20 cellular contexts compared by ENCODE assay signal in the genomic region with DNA sequence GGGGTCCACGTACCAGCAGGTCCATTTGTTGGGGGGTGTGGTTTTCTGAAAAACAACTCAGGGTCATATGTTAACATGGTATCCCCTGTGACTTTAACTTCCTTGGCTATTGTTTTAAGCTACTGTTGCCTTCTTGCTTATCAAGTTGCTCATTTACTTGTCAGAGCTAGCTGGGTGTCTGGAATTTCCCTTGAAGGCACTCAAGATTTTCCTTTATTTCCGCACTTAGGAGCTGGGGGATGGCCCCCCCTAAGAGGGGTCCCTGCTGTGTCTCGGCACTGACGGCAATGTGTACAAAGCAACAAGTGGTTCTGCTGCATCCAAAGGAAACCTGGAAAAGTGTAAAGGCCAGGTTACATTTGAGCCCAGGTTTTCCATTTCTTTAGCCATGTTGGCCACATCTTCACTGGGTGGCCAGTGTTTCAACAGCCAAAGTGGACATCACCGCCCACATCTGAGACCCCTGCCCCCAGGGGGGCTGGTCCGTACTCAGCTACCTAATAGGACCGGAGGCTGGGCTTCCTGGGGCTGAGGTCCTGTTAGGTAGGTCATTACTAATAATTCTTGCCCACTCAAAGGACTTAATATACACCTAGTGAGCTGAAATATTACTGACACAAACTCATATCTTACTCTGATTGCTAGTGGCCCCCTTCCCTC. TPM values are rescaled to one million over a fixed set of nuclear protein-coding genes. Genes with fewer than 3 reads are reported as not detected.
A peak's percentile ranks its signal among the peaks of the same experiment; 100 is the strongest.
DNase-seq lines count a peak whose midpoint lies in the region; ATAC-seq, FAIRE-seq and TF ChIP-seq lines count a peak whose summit lies in the region.
"Had no signal": no experiment of that assay in that cellular context is flagged by ENCODE, and none has a peak within 500 bp of the region (broad histone marks: within the 10 kb centered on the region; RNA-seq: fewer than 3 reads in every experiment).

No MANE protein-coding gene starts in this region.

- no peaks in the 10 kb centered on the region for H3K79me2 ChIP-seq in neural progenitor cell (ENCODE audit: low read depth)
- no peaks in the 10 kb centered on the region for H3K79me2 ChIP-seq in HepG2 (ENCODE audit: insufficient read depth, low read length)

- 48% methylated on average over 6 of the region's 7 CpGs for WGBS in HUES64
- 3% methylated on average over 7 of the region's 7 CpGs for WGBS in HepG2 (ENCODE audit: low lambda C conversion rate)

- TF ChIP-seq EP300 in HepG2 (IDR thresholded peaks at IDR 0.05; ENCODE audit: low read depth in 2 of 2, low read length in 2 of 2) (no peak), HepG2 (CRISPR knock-in tag; IDR thresholded peaks at IDR 0.05; ENCODE audit: borderline replicate concordance) (no peak)

- no peak for TF ChIP-seq POLR2A in HepG2 (IDR thresholded peaks at IDR 0.05; ENCODE audit: insufficient read depth in 1 of 2, low read depth in 2 of 2, low read length in 2 of 2)

- peak overlapping the region; percentile 82; the same call in 1 of the 2 replicates for H3K27ac ChIP-seq in HUES64 (ENCODE audit: low read depth, low read length)
- H3K27ac ChIP-seq in iPS-20b (ENCODE audit: low read length) = no peak overlapping the region
- H3K27ac ChIP-seq in neural progenitor cell = no peak overlapping the region
- H3K27ac ChIP-seq in HepG2 (ENCODE audit: extremely low read length, insufficient read depth, low read length) = no peak overlapping the region
- H3K27ac ChIP-seq: 22Rv1, A549, C4-2B, HL-60 had no signal

- CTCF ChIA-PET in HepG2 (lab: Yijun Ruan, JAX; ENCODE audit: low intra/inter-chr PET ratio, low total read pairs) = no interaction called here

- no peak overlapping the region for H3K27ac Mint-ChIP-seq in neural progenitor cell
- H3K27ac Mint-ChIP-seq: CD4-positive, alpha-beta T cell had no signal

- H3K9me3 ChIP-seq in HUES64 (ENCODE audit: insufficient read depth, low read depth, low read length) = no peaks in the 10 kb centered on the region
- no peaks in the 10 kb centered on the region for H3K9me3 ChIP-seq in iPS-20b (ENCODE audit: insufficient read depth, low read depth, low read length)
- H3K9me3 ChIP-seq in neural progenitor cell (ENCODE audit: low read depth) = no peaks in the 10 kb centered on the region
- H3K9me3 ChIP-seq in HepG2 (ENCODE audit: low read length) = no peaks in the 10 kb centered on the region
- H3K9me3 ChIP-seq: A549, Caco-2 had no signal

- H3K9me3 Mint-ChIP-seq in neural progenitor cell = no peaks in the 10 kb centered on the region
- H3K9me3 Mint-ChIP-seq: CD4-positive, alpha-beta T cell had no signal

- H4K20me1 ChIP-seq in neural progenitor cell (ENCODE audit: low read depth) (no peaks in the 10 kb centered on the region), HepG2 (ENCODE audit: insufficient read depth, low read length) (no peaks in the 10 kb centered on the region)

- no peak overlapping the region for H3K4me3 Mint-ChIP-seq in neural progenitor cell
- H3K4me3 Mint-ChIP-seq: CD4-positive, alpha-beta T cell had no signal

- BruUV-seq in HepG2 (replicated peaks; lab: Mats Ljungman, UMichigan) = no TSS peak

- peak overlapping the region; percentile 5 for H3K4me2 ChIP-seq in neural progenitor cell
- no peak overlapping the region for H3K4me2 ChIP-seq in HepG2 (ENCODE audit: low read depth, low read length)
- H3K4me2 ChIP-seq: A549 had no signal

- no peak for TF ChIP-seq RAD21 in HepG2 (CRISPR knock-in tag; IDR thresholded peaks at IDR 0.05)

- H3K4me3 ChIP-seq in HUES64 (ENCODE audit: low read length) (no peak overlapping the region), iPS-20b (ENCODE audit: low read length) (0 out of 2 replicates have a peak overlapping the region, but pooled peaks have one; percentile 2), neural progenitor cell (no peak overlapping the region), HepG2 (replicated peaks in 1 of 3; ENCODE audit: insufficient read depth in 1 of 3, low read depth in 2 of 3, low read length in 3 of 3) (no peak overlapping the region)
- H3K4me3 ChIP-seq: A549 had no signal

- in situ Hi-C loops in HepG2 (cut with HindIII; ENCODE audit: extremely low pct_ligation_motif_present, low pct_unique_long_range_greater_than_20kb) = no loop called here

- H3K36me3 ChIP-seq in HUES64 (ENCODE audit: insufficient read depth, low read length) (no peaks in the 10 kb centered on the region), iPS-20b (ENCODE audit: insufficient read depth, low read depth, low read length) (no peaks in the 10 kb centered on the region), neural progenitor cell (no peaks in the 10 kb centered on the region), HepG2 (replicated peaks in 1 of 2; ENCODE audit: control insufficient read depth in 1 of 2, insufficient read depth in 2 of 2, low read length in 2 of 2) (no peaks in the 10 kb centered on the region)

- H3K9ac ChIP-seq in HUES64 (ENCODE audit: low read depth, low read length) (no peak overlapping the region), iPS-20b (ENCODE audit: low read depth, low read length) (no peak overlapping the region), neural progenitor cell (no peak overlapping the region), HepG2 (ENCODE audit: insufficient read depth, low read depth, low read length) (no peak overlapping the region)

- no peaks in the 10 kb centered on the region for H3K36me3 Mint-ChIP-seq in neural progenitor cell

- H2AFZ ChIP-seq in neural progenitor cell (replicated peaks) (no peak overlapping the region), HepG2 (ENCODE audit: low read length) (no peak overlapping the region)

- FAIRE-seq in HepG2 (lab: Jason Lieb, UNC) = no peak
- FAIRE-seq: A549, D721Med, G401.6, GM12891, GM19239 had no signal

- peaks cover 11% of the 10 kb centered on the region for H3K4me1 Mint-ChIP-seq in neural progenitor cell

- peaks cover 35% of the 10 kb centered on the region for H3K4me1 ChIP-seq in HUES64 (ENCODE audit: insufficient read depth, low read length)
- H3K4me1 ChIP-seq in iPS-20b (ENCODE audit: insufficient read depth, low read length) = peaks cover 31% of the 10 kb centered on the region
- peaks cover 20% of the 10 kb centered on the region for H3K4me1 ChIP-seq in neural progenitor cell
- no peaks in the 10 kb centered on the region for H3K4me1 ChIP-seq in HepG2 (ENCODE audit: insufficient read depth, low read length)
- H3K4me1 ChIP-seq: A549, Caco-2 had no signal

- intact Hi-C loops in HepG2 (cut with micrococcal nuclease; ENCODE audit: unreplicated experiment) = no loop called here

- H3F3A ChIP-seq in neural progenitor cell (ENCODE audit: low read depth) = peaks cover 22% of the 10 kb centered on the region

- TF ChIP-seq CTCF in neural progenitor cell (IDR thresholded peaks at IDR 0.05) (no peak), HepG2 (CRISPR knock-in tag; IDR thresholded peaks at IDR 0.05) (no peak)

- H3K27me3 ChIP-seq in HUES64 (ENCODE audit: insufficient read depth, low read length) (no peaks in the 10 kb centered on the region; the same call in 1 of the 2 replicates), iPS-20b (ENCODE audit: insufficient read depth, low read length) (no peaks in the 10 kb centered on the region), neural progenitor cell (no peaks in the 10 kb centered on the region), HepG2 (ENCODE audit: control insufficient read depth in 1 of 2, insufficient read depth in 2 of 2, low read length in 2 of 2) (peaks cover 1 to 21% of the 10 kb centered on the region in 2 experiments; a peak in 3 of 5 replicates)

- DNase-seq in activated CD8-positive, alpha-beta memory T cell treated with anti-CD3 and anti-CD28 coated beads for 24 hours = peak; percentile 19
- no peak for DNase-seq in activated CD8-positive, alpha-beta memory T cell treated with anti-CD3 and anti-CD28 coated beads, Interleukin-2, amount 50 U/mL, for 4 hours
- DNase-seq in neural progenitor cell (ENCODE audit: low spot score) (no peak), HepG2 (ENCODE audit: low spot score) (no peak), NCI-H446 treated with DMSO at 0.1 percent for 48 hours (lab: John Stamatoyannopoulos, UW) (no peak)
- DNase-seq: AML-193; CD4-positive, alpha-beta T cell had no signal

- ATAC-seq in HepG2 (no peak), HG03135 (IDR thresholded peaks at IDR 0.05; ENCODE audit: unreplicated experiment) (no peak)
- ATAC-seq: A549, HCT116 had no signal

- H3K27me3 Mint-ChIP-seq in neural progenitor cell (ENCODE audit: insufficient read depth, low read depth) = peaks cover 7% of the 10 kb centered on the region
- H3K27me3 Mint-ChIP-seq: CD4-positive, alpha-beta T cell had no signal

- POLR2A ChIA-PET in HepG2 (lab: Yijun Ruan, JAX) = no interaction called here

TF ChIP-seq in HepG2, 621 proteins besides CTCF, POLR2A, EP300 and RAD21 (continues in another document):
- TF ChIP-seq NPAS2 (CRISPR knock-in tag; IDR thresholded peaks at IDR 0.05; ENCODE audit: borderline replicate concordance) (no peak), ZNF484 (CRISPR knock-in tag; IDR thresholded peaks at IDR 0.05; ENCODE audit: borderline replicate concordance, low read depth) (no peak), MTF2 (CRISPR knock-in tag; IDR thresholded peaks at IDR 0.05; ENCODE audit: borderline replicate concordance) (no peak), IRX3 (CRISPR knock-in tag; IDR thresholded peaks at IDR 0.05; ENCODE audit: borderline replicate concordance, low read depth) (no peak)

RNA-seq across cellular contexts. Expression of gene SYNDIG1, which starts 24.8 kb away (rescaled TPM):
- 3.8 TPM for polyA plus RNA-seq in HUES64 (2013, experiment 1 of 2)
- 3.6 TPM for polyA plus RNA-seq in HUES64 (2013, experiment 2 of 2)
- total RNA-seq in neural progenitor cell (ENCODE audit: low replicate concordance) = 1.0 and 4.7 TPM in 2 replicates
- total RNA-seq in HepG2 (2016; rRNA removed; fragmentation: Illumina TruSeq; extraction: Trizol) = not detected in 2 replicates
- total RNA-seq in HepG2 (2016; cell fraction: cytosol; rRNA removed; fragmentation: Illumina TruSeq; extraction: Trizol; ENCODE audit: low read depth) = not detected in 2 replicates
- not detected in 2 replicates for total RNA-seq in HepG2 (2016; cell fraction: insoluble cytoplasmic fraction; rRNA removed; fragmentation: Illumina TruSeq; extraction: Trizol)
- total RNA-seq in HepG2 (2016; cell fraction: membrane; rRNA removed; fragmentation: Illumina TruSeq; extraction: Trizol) = not detected in 2 replicates
- total RNA-seq in HepG2 (2016; cell fraction: nucleus; rRNA removed; fragmentation: Illumina TruSeq; extraction: Trizol) = not detected in 2 replicates
- polyA plus RNA-seq in HepG2 (2011; rRNA removed) = not detected in 2 replicates
- not detected in 2 replicates for polyA plus RNA-seq in HepG2 (2011; cell fraction: cytosol; rRNA removed)
- not detected in 2 replicates for polyA plus RNA-seq in HepG2 (2011; cell fraction: nucleus; rRNA removed)
- not detected in 2 replicates for polyA plus RNA-seq in HepG2 (2012)
- polyA plus RNA-seq in HepG2 (2016; cell fraction: cytosol; fragmentation: Illumina TruSeq; extraction: Trizol; ENCODE audit: low read depth) = not detected in 2 replicates
- not detected in 2 replicates for polyA plus RNA-seq in HepG2 (2016; cell fraction: insoluble cytoplasmic fraction; fragmentation: Illumina TruSeq; extraction: Trizol; ENCODE audit: low read depth)
- polyA plus RNA-seq in HepG2 (2016; cell fraction: membrane; fragmentation: Illumina TruSeq; extraction: Trizol; ENCODE audit: low read depth) = not detected in 2 replicates
- not detected in 2 replicates for polyA plus RNA-seq in HepG2 (2016; cell fraction: nucleus; fragmentation: Illumina TruSeq; extraction: Trizol; ENCODE audit: insufficient read depth, low read depth)
- not detected in 2 replicates for polyA minus RNA-seq in HepG2 (2011; rRNA and poly(A)+ RNA removed; ENCODE audit: low replicate concordance)
- not detected in 2 replicates for polyA minus RNA-seq in HepG2 (2011; cell fraction: cytosol; rRNA and poly(A)+ RNA removed)
- not detected in 2 replicates for polyA minus RNA-seq in HepG2 (2011; cell fraction: nucleus; rRNA and poly(A)+ RNA removed)
- total RNA-seq: Caco-2; CD4-positive, alpha-beta T cell had no signal
